In genomic region chr1:52905376-52905698, GRCh38 we compare ENCODE assay signal across 1 cellular context.
TF ChIP-seq lines count a peak whose summit lies in the region.

No MANE protein-coding gene starts in this region.

TF ChIP-seq in liver, 16 proteins besides CTCF, POLR2A, EP300 and RAD21 (continued from another document):
- TF ChIP-seq ZBTB33 (IDR thresholded peaks at IDR 0.05) (no peak), HNF4A (conservative IDR thresholded peaks at IDR 0.05) (no peak), TAF1 (conservative IDR thresholded peaks at IDR 0.05) (no peak), EGR1 (IDR thresholded peaks at IDR 0.05; ENCODE audit: low read depth in 2 of 2) (no peak), YY1 (IDR thresholded peaks at IDR 0.05) (no peak), RXRA (IDR thresholded peaks at IDR 0.05) (no peak)
